ENCODE assay signal across 15 cellular contexts in genomic region chr11:85948884-85949283, GRCh38.
DNase-seq lines count a peak whose midpoint lies in the region; ATAC-seq, FAIRE-seq and TF ChIP-seq lines count a peak whose summit lies in the region.
"Had no signal": no experiment of that assay in that cellular context is flagged by ENCODE, and none has a peak within 500 bp of the region (broad histone marks: within the 10 kb centered on the region; RNA-seq: fewer than 3 reads in every experiment).

No MANE protein-coding gene starts in this region.

- POLR2A ChIA-PET in naive thymus-derived CD8-positive, alpha-beta T cell (lab: Charles Lee): no interaction called here

- H3K4me1 ChIP-seq in OCI-LY3 (ENCODE audit: low read length) (peaks cover 46% of the 10 kb centered on the region), left lung (peaks cover 13 to 50% of the 10 kb centered on the region in 2 donors)
- H3K4me1 ChIP-seq: BLaER1 had no signal

- H3K9me3 Mint-ChIP-seq in naive thymus-derived CD8-positive, alpha-beta T cell: peaks cover 7 to 55% (median 37%) of the 10 kb centered on the region in 9 donors

- ATAC-seq in GM18520 (IDR thresholded peaks at IDR 0.05; ENCODE audit: unreplicated experiment) (peak; percentile 38), GM21717 (IDR thresholded peaks at IDR 0.05; ENCODE audit: unreplicated experiment) (peak; percentile 38), left lung (peak; percentile 83)
- ATAC-seq in naive thymus-derived CD8-positive, alpha-beta T cell: no peak
- ATAC-seq: body of pancreas, mucosa of descending colon had no signal

- H3K27ac ChIP-seq in OCI-LY3 (ENCODE audit: low read length) (no peak overlapping the region), left lung (peak overlapping the region; percentile 21 to 74)
- H3K27ac ChIP-seq: BLaER1, transverse colon had no signal

- H3K36me3 ChIP-seq in OCI-LY3 (replicated peaks; ENCODE audit: low read depth, low read length) (peaks cover 27% of the 10 kb centered on the region), left lung (no peaks in the 10 kb centered on the region)
- H3K36me3 ChIP-seq: right atrium auricular region, transverse colon had no signal

- no peak for FAIRE-seq in HTR-8/SVneo (lab: Jason Lieb, UNC)
- FAIRE-seq: G401.6 had no signal

- H3K4me2 ChIP-seq in OCI-LY3 (ENCODE audit: low read length): peak overlapping the region; percentile 7; the same call in 1 of the 2 replicates
- H3K4me2 ChIP-seq: BLaER1 had no signal

- H3K4me3 ChIP-seq in OCI-LY3 (ENCODE audit: low read length) (no peak overlapping the region), left lung (no peak overlapping the region)
- H3K4me3 ChIP-seq: BLaER1, body of pancreas, mucosa of descending colon, right atrium auricular region, transverse colon had no signal

- peaks cover 8 to 30% (median 20%) of the 10 kb centered on the region in 3 donors for H3K36me3 Mint-ChIP-seq in naive thymus-derived CD8-positive, alpha-beta T cell

- DNase-seq in left lung: no peak
- no peak for DNase-seq in HTR-8/SVneo (ENCODE audit: insufficient read length, low spot score)
- no peak for DNase-seq in NCI-H82 treated with DMSO at 0.1 percent for 48 hours (lab: John Stamatoyannopoulos, UW; ENCODE audit: unreplicated experiment)
- no peak for DNase-seq in naive thymus-derived CD8-positive, alpha-beta T cell
- DNase-seq in LoVo (ENCODE audit: low spot score): no peak
- DNase-seq: body of pancreas, mucosa of descending colon, NCI-H1930, transverse colon had no signal

- no peak for TF ChIP-seq CTCF in OCI-LY3 (IDR thresholded peaks at IDR 0.05; ENCODE audit: low read depth, low read length)
- no peak for TF ChIP-seq CTCF in left lung (IDR thresholded peaks at IDR 0.05)

- H3K4me3 Mint-ChIP-seq in naive thymus-derived CD8-positive, alpha-beta T cell: peak overlapping the region in 1 of 10 donors; percentile 20

- H3K9me3 ChIP-seq in OCI-LY3 (ENCODE audit: insufficient read depth, low read length): peaks cover 17% of the 10 kb centered on the region; the same call in 1 of the 2 replicates
- H3K9me3 ChIP-seq in left lung: no peaks in the 10 kb centered on the region
- H3K9me3 ChIP-seq: body of pancreas, mucosa of descending colon, right atrium auricular region, transverse colon had no signal

- no peak overlapping the region for H3K27ac Mint-ChIP-seq in naive thymus-derived CD8-positive, alpha-beta T cell

- intact Hi-C loops in left lung (cut with DNase I): no loop called here

- no peak overlapping the region for H3K9ac ChIP-seq in OCI-LY3 (ENCODE audit: low read length)
- H3K9ac ChIP-seq: BLaER1 had no signal

- no peaks in the 10 kb centered on the region for H4K20me1 ChIP-seq in OCI-LY3 (ENCODE audit: insufficient read depth, low read length)
- H4K20me1 ChIP-seq: BLaER1 had no signal

- no peaks in the 10 kb centered on the region for H3K27me3 ChIP-seq in OCI-LY3 (ENCODE audit: low read depth, low read length)
- H3K27me3 ChIP-seq in left lung: no peaks in the 10 kb centered on the region
- H3K27me3 ChIP-seq: BLaER1, body of pancreas, right atrium auricular region, transverse colon had no signal

- H2AFZ ChIP-seq in OCI-LY3 (ENCODE audit: low read depth, low read length): no peak overlapping the region

- H3K4me1 Mint-ChIP-seq in naive thymus-derived CD8-positive, alpha-beta T cell: peaks cover 0 to 14% (median under 1%) of the 10 kb centered on the region in 4 donors

- H3K79me2 ChIP-seq in OCI-LY3 (ENCODE audit: low read length): no peaks in the 10 kb centered on the region

- no peaks in the 10 kb centered on the region for H3K27me3 Mint-ChIP-seq in naive thymus-derived CD8-positive, alpha-beta T cell

Comparison
In these comparisons a context has a peak if more than half of its experiments do, and no peak if none do; other contexts are left out.
1. ATAC-seq: peak in GM18520 (single experiment), GM21717 (single experiment) and left lung (single experiment); none in naive thymus-derived CD8-positive, alpha-beta T cell (0 of 2).